In genomic region chr20:347640-348484, GRCh38 we compare ENCODE assay signal across 8 cellular contexts. TPM values are rescaled to one million over a fixed set of nuclear protein-coding genes. Genes with fewer than 3 reads are reported as not detected.
DNase-seq lines count a peak whose midpoint lies in the region; ATAC-seq, FAIRE-seq and TF ChIP-seq lines count a peak whose summit lies in the region.

No MANE protein-coding gene starts in this region.

- peak overlapping the region; percentile 99 for H3K4me3 Mint-ChIP-seq in activated naive CD8-positive, alpha-beta T cell treated with anti-CD3 and anti-CD28 coated beads, Interleukin-2, amount 10 ng/mL, durations not matched to agents 7 days and 5 days
- peak overlapping the region; percentile 99 for H3K4me3 Mint-ChIP-seq in glutamatergic neuron (ENCODE audit: unreplicated experiment)

- TF ChIP-seq CTCF in GM12865 (IDR thresholded peaks at IDR 0.05; ENCODE audit: insufficient read depth, low read depth, low read length, missing control alignments), result no peak
- no peak for TF ChIP-seq CTCF in NB4 (IDR thresholded peaks at IDR 0.05; ENCODE audit: low read depth, low read length)
- TF ChIP-seq CTCF in glutamatergic neuron (IDR thresholded peaks at IDR 0.05; ENCODE audit: partially characterized antibody, unreplicated experiment), result no peak

- peaks cover 2% of the 10 kb centered on the region for H3K9me3 Mint-ChIP-seq in activated naive CD8-positive, alpha-beta T cell treated with anti-CD3 and anti-CD28 coated beads, Interleukin-2, amount 10 ng/mL, durations not matched to agents 7 days and 5 days
- peaks cover 17% of the 10 kb centered on the region for H3K9me3 Mint-ChIP-seq in glutamatergic neuron (ENCODE audit: unreplicated experiment)

- H3K4me3 ChIP-seq in GM12865 (ENCODE audit: low read depth, low read length) (peak overlapping the region; percentile 96), NB4 (ENCODE audit: low read depth, low read length) (peak overlapping the region; percentile 81)

- peak; percentile 63 for TF ChIP-seq POLR2A in NB4 (IDR thresholded peaks at IDR 0.05; ENCODE audit: extremely low read depth, insufficient read length)

- H3K4me1 Mint-ChIP-seq in activated naive CD8-positive, alpha-beta T cell treated with anti-CD3 and anti-CD28 coated beads, Interleukin-2, amount 10 ng/mL, durations not matched to agents 7 days and 5 days, result peaks cover 25% of the 10 kb centered on the region
- H3K4me1 Mint-ChIP-seq in glutamatergic neuron (ENCODE audit: low read depth, unreplicated experiment), result peaks cover 18% of the 10 kb centered on the region

- peak overlapping the region; percentile 95 for H3K27ac Mint-ChIP-seq in activated naive CD8-positive, alpha-beta T cell treated with anti-CD3 and anti-CD28 coated beads, Interleukin-2, amount 10 ng/mL, durations not matched to agents 7 days and 5 days
- peak overlapping the region; percentile 100 for H3K27ac Mint-ChIP-seq in glutamatergic neuron (ENCODE audit: unreplicated experiment)

- H3K36me3 Mint-ChIP-seq in activated naive CD8-positive, alpha-beta T cell treated with anti-CD3 and anti-CD28 coated beads, Interleukin-2, amount 10 ng/mL, durations not matched to agents 7 days and 5 days, result peaks cover 5% of the 10 kb centered on the region
- H3K36me3 Mint-ChIP-seq in glutamatergic neuron (ENCODE audit: unreplicated experiment), result no peaks in the 10 kb centered on the region

- DNase-seq in GM12865 (ENCODE audit: low read depth) (peak; percentile 96), NB4 (ENCODE audit: low read depth) (peak; percentile 98), SK-N-DZ (ENCODE audit: low spot score) (peak; percentile 98), glutamatergic neuron (peak; percentile 98), nucleus accumbens (lab: John Stamatoyannopoulos, UW) (peak; percentile 31 to 95 (median 86)), urothelium cell line (ENCODE audit: low spot score) (peak; percentile 99)
- DNase-seq in activated naive CD8-positive, alpha-beta T cell treated with anti-CD3 and anti-CD28 coated beads, Interleukin-2, amount 10 ng/mL, durations not matched to agents 7 days and 5 days, result peak; percentile 77

- POLR2A ChIA-PET in activated naive CD8-positive, alpha-beta T cell treated with anti-CD3 and anti-CD28 coated beads, Interleukin-2, amount 10 ng/mL, durations not matched to agents 7 days and 5 days (lab: Charles Lee), result no interaction called here

- ATAC-seq in HG02571 (IDR thresholded peaks at IDR 0.05; ENCODE audit: unreplicated experiment), result peak; percentile 72
- peak; percentile 83 for ATAC-seq in activated naive CD8-positive, alpha-beta T cell treated with anti-CD3 and anti-CD28 coated beads, Interleukin-2, amount 10 ng/mL, durations not matched to agents 7 days and 5 days (ENCODE audit: low read depth)

- peak; percentile 86 for FAIRE-seq in urothelium cell line (lab: Jason Lieb, UNC)

- peaks cover 4% of the 10 kb centered on the region for H3K27me3 Mint-ChIP-seq in activated naive CD8-positive, alpha-beta T cell treated with anti-CD3 and anti-CD28 coated beads, Interleukin-2, amount 10 ng/mL, durations not matched to agents 7 days and 5 days
- peaks cover 15% of the 10 kb centered on the region for H3K27me3 Mint-ChIP-seq in glutamatergic neuron (ENCODE audit: unreplicated experiment)

RNA-seq across cellular contexts. Expression of gene NRSN2, which starts 1.0 kb away (rescaled TPM):
- polyA plus RNA-seq in SK-N-DZ (2014; cell fraction: cytosol; rRNA removed), result 26.4 and 29.4 TPM in 2 replicates
- 14.7 and 28.9 TPM in 2 replicates for polyA plus RNA-seq in SK-N-DZ (2014; cell fraction: nucleus; rRNA removed)
- 1 to 10 TPM; 3.6 to 3.7 TPM for total RNA-seq in activated naive CD8-positive, alpha-beta T cell treated with anti-CD3 and anti-CD28 coated beads, Interleukin-2, amount 10 ng/mL, durations not matched to agents 7 days and 5 days
- total RNA-seq in glutamatergic neuron (ENCODE audit: unreplicated experiment), result 89.3 TPM

RNA-seq across cellular contexts. Expression of gene SOX12, which starts 22.5 kb away (rescaled TPM):
- 17.4 and 22.3 TPM in 2 replicates for polyA plus RNA-seq in SK-N-DZ (2014; cell fraction: cytosol; rRNA removed)
- polyA plus RNA-seq in SK-N-DZ (2014; cell fraction: nucleus; rRNA removed), result 24.7 and 43.1 TPM in 2 replicates
- 10 to 100 TPM; 10.1 to 10.6 TPM for total RNA-seq in activated naive CD8-positive, alpha-beta T cell treated with anti-CD3 and anti-CD28 coated beads, Interleukin-2, amount 10 ng/mL, durations not matched to agents 7 days and 5 days
- total RNA-seq in glutamatergic neuron (ENCODE audit: unreplicated experiment), result 67.0 TPM

RNA-seq across cellular contexts. Expression of gene TRIB3, which starts 32.7 kb away (rescaled TPM):
- polyA plus RNA-seq in SK-N-DZ (2014; cell fraction: cytosol; rRNA removed), result 19.6 and 25.6 TPM in 2 replicates
- 10.6 and 16.7 TPM in 2 replicates for polyA plus RNA-seq in SK-N-DZ (2014; cell fraction: nucleus; rRNA removed)
- total RNA-seq in activated naive CD8-positive, alpha-beta T cell treated with anti-CD3 and anti-CD28 coated beads, Interleukin-2, amount 10 ng/mL, durations not matched to agents 7 days and 5 days, result 10 to 100 TPM; 24.2 to 26.1 TPM
- 29.3 TPM for total RNA-seq in glutamatergic neuron (ENCODE audit: unreplicated experiment)

RNA-seq across cellular contexts. Expression of gene ZCCHC3, which starts 50.5 kb away (rescaled TPM):
- polyA plus RNA-seq in SK-N-DZ (2014; cell fraction: cytosol; rRNA removed), result 15.5 and 26.9 TPM in 2 replicates
- polyA plus RNA-seq in SK-N-DZ (2014; cell fraction: nucleus; rRNA removed), result 18.5 and 21.7 TPM in 2 replicates
- total RNA-seq in activated naive CD8-positive, alpha-beta T cell treated with anti-CD3 and anti-CD28 coated beads, Interleukin-2, amount 10 ng/mL, durations not matched to agents 7 days and 5 days, result 10 to 100 TPM; 30.0 to 30.6 TPM
- total RNA-seq in glutamatergic neuron (ENCODE audit: unreplicated experiment), result 15.3 TPM

RNA-seq across cellular contexts. Expression of gene C20orf96, which starts 57.3 kb away (rescaled TPM):
- 12.8 and 13.3 TPM in 2 replicates for polyA plus RNA-seq in SK-N-DZ (2014; cell fraction: cytosol; rRNA removed)
- 23.2 and 73.6 TPM in 2 replicates for polyA plus RNA-seq in SK-N-DZ (2014; cell fraction: nucleus; rRNA removed)
- 10 to 100 TPM in 1 of 2 experiments, 1 to 10 TPM in 1; 9.6 to 11.7 TPM for total RNA-seq in activated naive CD8-positive, alpha-beta T cell treated with anti-CD3 and anti-CD28 coated beads, Interleukin-2, amount 10 ng/mL, durations not matched to agents 7 days and 5 days
- total RNA-seq in glutamatergic neuron (ENCODE audit: unreplicated experiment), result 61.1 TPM

Comparison
In these comparisons a context has a peak if more than half of its experiments do, and no peak if none do; other contexts are left out.
1. Peak in every context shown above with its lines: DNase-seq, ATAC-seq and H3K4me3 ChIP-seq.
2. RNA of gene NRSN2, which starts 1.0 kb away (total RNA-seq): 89.3 TPM in glutamatergic neuron (single experiment); 3.6 to 3.7 TPM in activated naive CD8-positive, alpha-beta T cell treated with anti-CD3 and anti-CD28 coated beads, Interleukin-2, amount 10 ng/mL, durations not matched to agents 7 days and 5 days; every median in the first group is over 10 times any median in the second.